In the genomic region with DNA sequence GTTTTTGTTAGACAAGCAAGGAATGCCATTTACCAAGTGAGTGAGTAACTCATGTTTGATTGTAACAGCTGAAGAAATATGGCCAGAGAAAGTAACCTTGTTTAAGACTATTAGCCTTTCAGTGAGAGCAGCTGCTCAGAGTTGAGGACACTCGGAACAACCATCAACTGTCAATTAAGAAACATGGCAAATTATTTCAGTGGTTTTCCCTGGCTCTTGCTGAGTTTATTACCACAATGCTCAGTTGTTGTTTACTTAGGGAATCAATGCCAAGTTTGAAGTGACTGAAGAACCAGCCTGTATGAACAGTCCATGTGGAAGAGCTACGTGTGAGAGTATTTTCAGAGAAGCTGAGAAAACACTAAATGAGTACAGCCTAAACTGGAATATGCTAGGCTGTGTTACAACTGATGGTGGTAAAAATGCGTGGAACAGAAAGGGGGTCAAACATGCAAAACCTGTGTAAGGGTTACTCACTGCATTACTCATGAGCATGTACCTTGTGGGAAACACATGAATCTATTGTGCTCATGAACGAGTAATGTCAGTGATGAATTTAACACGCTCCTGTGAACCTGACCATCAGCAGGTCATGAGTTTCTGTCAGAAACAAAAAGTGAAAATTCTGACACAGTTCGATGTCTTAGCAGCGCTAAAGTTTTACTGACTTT, we compare ENCODE assay signal across 8 cellular contexts. TPM values are rescaled to one million over a fixed set of nuclear protein-coding genes. Genes with fewer than 3 reads are reported as not detected.
A peak's percentile ranks its signal among the peaks of the same experiment; 100 is the strongest.
DNase-seq lines count a peak whose midpoint lies in the region; ATAC-seq lines count a peak whose summit lies in the region.

No MANE protein-coding gene starts in this region.

- peak overlapping the region; percentile 79 for H3K27ac Mint-ChIP-seq in activated CD4-positive, alpha-beta memory T cell treated with anti-CD3 and anti-CD28 coated beads for 36 hours

- peaks cover 78% of the 10 kb centered on the region for H3K4me1 Mint-ChIP-seq in activated CD4-positive, alpha-beta memory T cell treated with anti-CD3 and anti-CD28 coated beads for 36 hours (ENCODE audit: low read depth)

- POLR2A ChIA-PET in activated CD4-positive, alpha-beta memory T cell treated with anti-CD3 and anti-CD28 coated beads for 36 hours (lab: Charles Lee), result interaction anchor here (1.3 kb wide), 1 partner anchor 13 kb away, joined by 4 read pairs; no protein-coding TSS in a partner anchor

- in situ Hi-C loops in HAP-1 (cut with MboI; ENCODE audit: low sequenced_read_pairs), result no loop called here

- H3K9me3 ChIP-seq in right cardiac atrium (ENCODE audit: control insufficient read depth, low read length) (no peaks in the 10 kb centered on the region), HAP-1 (no peaks in the 10 kb centered on the region)

- intact Hi-C loops in activated CD4-positive, alpha-beta memory T cell treated with anti-CD3 and anti-CD28 coated beads for 36 hours (cut with micrococcal nuclease), result loop anchor here (1.0 kb wide), 2 partner anchors 38 to 99 kb away; no protein-coding TSS in a partner anchor
- intact Hi-C loops in right cardiac atrium (cut with DNase I), result no loop called here

- H3K27me3 Mint-ChIP-seq in activated CD4-positive, alpha-beta memory T cell treated with anti-CD3 and anti-CD28 coated beads for 36 hours, result no peaks in the 10 kb centered on the region

- H3K4me3 Mint-ChIP-seq in activated CD4-positive, alpha-beta memory T cell treated with anti-CD3 and anti-CD28 coated beads for 36 hours, result peak overlapping the region; percentile 50

- 63% methylated on average over 7 of the region's 7 CpGs for WGBS in right cardiac atrium

- peaks cover 9% of the 10 kb centered on the region for H3K36me3 Mint-ChIP-seq in activated CD4-positive, alpha-beta memory T cell treated with anti-CD3 and anti-CD28 coated beads for 36 hours

- H3K27me3 ChIP-seq in right cardiac atrium (ENCODE audit: control insufficient read depth, insufficient read depth) (no peaks in the 10 kb centered on the region), HAP-1 (ENCODE audit: low read depth) (no peaks in the 10 kb centered on the region)

- H3K36me3 ChIP-seq in HAP-1 (replicated peaks), result no peaks in the 10 kb centered on the region

- ATAC-seq in GM19328 (IDR thresholded peaks at IDR 0.05; ENCODE audit: unreplicated experiment) (peak; percentile 56), HG03175 (IDR thresholded peaks at IDR 0.05; ENCODE audit: unreplicated experiment) (peak; percentile 85), right cardiac atrium (peak in 1 of 2 donors; percentile 18)

- DNase-seq in DMS79 (lab: John Stamatoyannopoulos, UW), result peak; percentile 72
- peak; percentile 34 for DNase-seq in activated CD4-positive, alpha-beta memory T cell treated with anti-CD3 and anti-CD28 coated beads for 36 hours
- no peak for DNase-seq in right cardiac atrium
- no peak for DNase-seq in HAP-1 (ENCODE audit: low spot score in 2 of 2)
- DNase-seq in DMS 273 (lab: John Stamatoyannopoulos, UW; ENCODE audit: unreplicated experiment), result no peak
- DNase-seq in activated CD4-positive, alpha-beta T cell treated with anti-CD3 and anti-CD28 coated beads for 1 hour, result no peak

- H3K9me3 Mint-ChIP-seq in activated CD4-positive, alpha-beta memory T cell treated with anti-CD3 and anti-CD28 coated beads for 36 hours, result no peaks in the 10 kb centered on the region

- H3K4me1 ChIP-seq in right cardiac atrium (ENCODE audit: control insufficient read depth, insufficient read depth, low read length), result peaks cover 11% of the 10 kb centered on the region
- peaks cover 43% of the 10 kb centered on the region for H3K4me1 ChIP-seq in HAP-1

- CTCF ChIA-PET in activated CD4-positive, alpha-beta memory T cell treated with anti-CD3 and anti-CD28 coated beads for 36 hours (lab: Charles Lee), result interaction anchor here (0.6 to 1.0 kb wide), 3 partner anchors 38 to 114 kb away, joined by 3 to 6 read pairs (median 3); a partner anchor contains a TSS

- peak overlapping the region; percentile 37 for H3K27ac ChIP-seq in right cardiac atrium (ENCODE audit: low read length)

- H3K4me3 ChIP-seq in right cardiac atrium (ENCODE audit: low read length), result no peak overlapping the region
- no peak overlapping the region for H3K4me3 ChIP-seq in HAP-1

RNA-seq across cellular contexts. Expression of a gene that starts 33.7 kb away (rescaled TPM):
- total RNA-seq in activated CD4-positive, alpha-beta memory T cell treated with anti-CD3 and anti-CD28 coated beads for 36 hours, result 10 to 100 TPM; 55.4 to 55.7 TPM
- total RNA-seq in right cardiac atrium, result 10 to 100 TPM; 25.4 to 30.1 (median 27.2) TPM
- polyA plus RNA-seq in right cardiac atrium, result 11.7 TPM

Comparison
In these comparisons a context has a peak if more than half of its experiments do, and no peak if none do; other contexts are left out.
1. DNase-seq: peak in DMS79 (single experiment) and activated CD4-positive, alpha-beta memory T cell treated with anti-CD3 and anti-CD28 coated beads for 36 hours (single experiment); none in right cardiac atrium (0 of 3), HAP-1 (0 of 2), DMS 273 (single experiment) and activated CD4-positive, alpha-beta T cell treated with anti-CD3 and anti-CD28 coated beads for 1 hour (single experiment).